Comparison of ENCODE assay signal across 8 cellular contexts in the genomic region with DNA sequence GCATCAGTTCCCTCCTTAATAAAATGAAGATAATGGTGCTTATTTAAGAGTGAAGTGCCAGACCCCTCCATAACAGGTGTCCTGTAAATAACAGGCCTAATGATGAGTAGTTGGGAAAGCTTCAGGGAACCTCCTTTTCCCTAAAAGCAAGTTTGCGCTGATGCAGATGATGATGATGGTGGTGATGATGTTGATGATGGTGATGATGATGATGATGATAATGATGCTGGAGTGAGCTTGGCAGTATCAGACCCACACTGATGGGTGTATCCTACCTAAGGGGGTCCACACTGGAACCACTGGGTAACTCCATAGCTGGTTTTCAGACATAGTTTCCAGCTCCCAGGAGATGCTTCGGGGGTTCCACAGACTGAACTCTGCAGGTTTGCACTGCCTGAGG. TPM values are rescaled to one million over a fixed set of nuclear protein-coding genes. Genes with fewer than 3 reads are reported as not detected.
"Had no signal": no experiment of that assay in that cellular context is flagged by ENCODE, and none has a peak within 500 bp of the region (broad histone marks: within the 10 kb centered on the region; RNA-seq: fewer than 3 reads in every experiment).

No MANE protein-coding gene starts in this region.

- FAIRE-seq: HTR-8/SVneo had no signal

- ATAC-seq: HCT116 had no signal

- H3K9ac ChIP-seq: GM23248 had no signal

- H3K4me1 ChIP-seq: HAP-1 had no signal

- DNase-seq: GM23248, GOT3, H7, KBM-7 had no signal

- H2AFZ ChIP-seq: GM23248 had no signal

- H3K9me3 ChIP-seq: HAP-1 had no signal

- H3K4me3 ChIP-seq: GM23248, HAP-1 had no signal

- H3K27ac ChIP-seq: GM23248 had no signal

RNA-seq across cellular contexts. Expression of a gene that starts 29.9 kb away (rescaled TPM):
- total RNA-seq: GM23248 had no signal
- polyA plus RNA-seq: GM23248, IgD-negative memory B cell had no signal
